In genomic region chr3:13121553-13122001, GRCh38 we compare ENCODE assay signal across 1 cellular context.
TF ChIP-seq lines count a peak whose summit lies in the region.

No MANE protein-coding gene starts in this region.

TF ChIP-seq in K562, 482 proteins besides CTCF, POLR2A, EP300 and RAD21:
- TF ChIP-seq ZNF583 (CRISPR knock-in tag; IDR thresholded peaks at IDR 0.05) = no peak
- TF ChIP-seq REST (CRISPR knock-in tag; IDR thresholded peaks at IDR 0.05; ENCODE audit: low read depth) = no peak
- TF ChIP-seq ZNF24 (IDR thresholded peaks at IDR 0.05) = 0 out of 2 replicates have a peak, but pooled peaks have one; percentile 24
TF ChIP-seq in K562: peak in this region for 1.
